ENCODE assay signal across 7 cellular contexts in the genomic region with DNA sequence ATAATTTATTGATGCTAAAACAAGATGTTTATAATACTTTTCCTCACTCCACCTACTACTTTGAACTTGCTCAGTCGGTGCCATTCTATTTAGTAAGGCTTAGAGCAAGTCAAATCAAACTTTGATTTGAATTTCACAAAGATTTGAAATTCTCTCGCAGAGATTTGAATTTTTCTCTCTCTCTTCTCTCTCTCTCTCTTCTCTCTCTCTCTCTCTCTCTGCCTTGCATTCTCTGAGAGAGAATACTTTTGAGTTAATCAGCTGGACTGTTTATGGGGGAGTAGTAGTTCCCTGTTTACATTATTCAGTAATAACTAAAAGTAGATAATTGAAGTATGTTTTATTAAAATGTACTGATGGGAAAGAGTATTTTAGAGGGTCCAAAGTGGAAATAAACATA.
"Had no signal": no experiment of that assay in that cellular context is flagged by ENCODE, and none has a peak within 500 bp of the region (broad histone marks: within the 10 kb centered on the region; RNA-seq: fewer than 3 reads in every experiment).

No MANE protein-coding gene starts in this region.

- H2AFZ ChIP-seq: GM23248 had no signal

- H3K4me3 ChIP-seq: GM23248 had no signal

- H3K27ac ChIP-seq: GM23248, KMS-11 had no signal

- H3K9ac ChIP-seq: GM23248, KMS-11 had no signal

- DNase-seq: GM23248, GOT3, H7, HCEC 1CT, HFFc6, KBM-7 had no signal

- H3K4me2 ChIP-seq: KMS-11 had no signal
